In the genomic region with DNA sequence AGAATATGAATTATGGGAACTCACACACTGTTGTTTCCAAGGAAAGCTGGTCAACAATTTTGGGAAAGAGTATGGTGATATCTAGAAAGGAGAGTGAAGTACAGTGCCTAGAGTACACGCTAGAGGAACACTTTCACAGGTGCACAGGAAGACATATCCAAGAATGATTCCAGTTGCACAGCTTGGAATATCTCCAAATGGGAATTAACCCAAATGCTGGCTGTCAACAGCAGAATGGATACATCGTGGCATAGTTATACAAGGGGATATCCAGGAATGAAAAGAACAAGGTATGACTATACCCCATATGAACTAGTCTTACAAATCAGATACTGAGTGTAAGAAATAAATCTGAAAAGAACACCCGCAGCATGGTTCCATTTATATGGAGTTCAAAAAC, we compare ENCODE assay signal across 17 cellular contexts.
DNase-seq lines count a peak whose midpoint lies in the region; ATAC-seq, FAIRE-seq and TF ChIP-seq lines count a peak whose summit lies in the region.
"Had no signal": no experiment of that assay in that cellular context is flagged by ENCODE, and none has a peak within 500 bp of the region (broad histone marks: within the 10 kb centered on the region; RNA-seq: fewer than 3 reads in every experiment).

No MANE protein-coding gene starts in this region.

- FAIRE-seq in urothelium cell line (lab: Jason Lieb, UNC): peak; percentile 79
- FAIRE-seq: A549, D721Med, H54, HepG2 had no signal

- no peak for TF ChIP-seq CTCF in LNCaP clone FGC (IDR thresholded peaks at IDR 0.05; ENCODE audit: control insufficient read depth, extremely low read depth, insufficient read depth)

- ATAC-seq in HG03342 (IDR thresholded peaks at IDR 0.05; ENCODE audit: unreplicated experiment): no peak
- ATAC-seq: A549, GM23338, HepG2 had no signal

- no peak overlapping the region for H3K4me3 ChIP-seq in LNCaP clone FGC (ENCODE audit: low read depth, low read length)
- H3K4me3 ChIP-seq: A549, GM23338 had no signal

- DNase-seq in DMS 273 (lab: John Stamatoyannopoulos, UW; ENCODE audit: unreplicated experiment) (peak; percentile 7), DMS 273 treated with DMSO at 0.1 percent for 48 hours (lab: John Stamatoyannopoulos, UW) (no peak), LNCaP clone FGC (ENCODE audit: low read depth) (peak; percentile 48), dermis microvascular lymphatic vessel endothelial cell (ENCODE audit: low read depth in 2 of 2) (peak; percentile 23 to 56), urothelium cell line (ENCODE audit: low spot score) (no peak), amygdala (lab: John Stamatoyannopoulos, UW) (no peak)
- DNase-seq: AML-193, Caco-2, DMS79 treated with DMSO at 0.1 percent for 48 hours, GF-D8, HCEC 1CT had no signal

Comparison
In these comparisons a context has a peak if more than half of its experiments do, and no peak if none do; other contexts are left out.
1. DNase-seq: peak in DMS 273 (single experiment), LNCaP clone FGC (single experiment) and dermis microvascular lymphatic vessel endothelial cell (2 of 2); none in DMS 273 treated with DMSO at 0.1 percent for 48 hours (single experiment), urothelium cell line (single experiment) and amygdala (0 of 56).